Comparison of ENCODE assay signal across 9 cellular contexts in genomic region chr17:65027305-65027704, GRCh38. TPM values are rescaled to one million over a fixed set of nuclear protein-coding genes. Genes with fewer than 3 reads are reported as not detected.
DNase-seq lines count a peak whose midpoint lies in the region; ATAC-seq and TF ChIP-seq lines count a peak whose summit lies in the region.
"Had no signal": no experiment of that assay in that cellular context is flagged by ENCODE, and none has a peak within 500 bp of the region (broad histone marks: within the 10 kb centered on the region; RNA-seq: fewer than 3 reads in every experiment).

No MANE protein-coding gene starts in this region.

- H3K27ac Mint-ChIP-seq in activated B cell treated with CpG ODN at 0.5 μM for 24 hours: peak overlapping the region; percentile 89

- H3K4me3 ChIP-seq in Jurkat, Clone E6-1 (ENCODE audit: low read length): no peak overlapping the region
- H3K4me3 ChIP-seq in esophagus squamous epithelium: no peak overlapping the region
- no peak overlapping the region for H3K4me3 ChIP-seq in tibial nerve
- H3K4me3 ChIP-seq: BLaER1 had no signal

- no peak for TF ChIP-seq EP300 in tibial nerve (IDR thresholded peaks at IDR 0.05)

- intact Hi-C loops in activated B cell treated with CpG ODN at 0.5 μM for 24 hours (cut with micrococcal nuclease): loop anchor here (1.0 to 5.0 kb wide), 7 partner anchors 30 to 171 kb away; partner anchors contain the start of genes LRRC37A3 and RGS9
- intact Hi-C loops in esophagus squamous epithelium (cut with DNase I): no loop called here

- POLR2A ChIA-PET in activated B cell treated with CpG ODN at 0.5 μM for 24 hours (lab: Charles Lee): interaction anchor here (0.5 to 2.7 kb wide), 5 partner anchors 18 to 53 kb away, joined by 3 to 24 read pairs (median 9); partner anchors contain the start of gene GNA13

- H3K27me3 Mint-ChIP-seq in activated B cell treated with CpG ODN at 0.5 μM for 24 hours: no peaks in the 10 kb centered on the region

- 66 to 81% methylated on average over 2 of the region's 2 CpGs for WGBS in esophagus squamous epithelium, 2 donors
- 94 to 95% methylated on average over 2 of the region's 2 CpGs for WGBS in tibial nerve, 2 donors

- TF ChIP-seq POLR2A in esophagus squamous epithelium (IDR thresholded peaks at IDR 0.05) (no peak), tibial nerve (IDR thresholded peaks at IDR 0.05) (no peak)

- H3K4me3 Mint-ChIP-seq in activated B cell treated with CpG ODN at 0.5 μM for 24 hours: peak overlapping the region; percentile 38

- peaks cover 90% of the 10 kb centered on the region for H3K4me1 Mint-ChIP-seq in activated B cell treated with CpG ODN at 0.5 μM for 24 hours

- no peaks in the 10 kb centered on the region for H3K9me3 Mint-ChIP-seq in activated B cell treated with CpG ODN at 0.5 μM for 24 hours

- H3K27me3 ChIP-seq in esophagus squamous epithelium (no peaks in the 10 kb centered on the region), tibial nerve (no peaks in the 10 kb centered on the region)
- H3K27me3 ChIP-seq: BLaER1 had no signal

- H3K36me3 ChIP-seq in esophagus squamous epithelium (no peaks in the 10 kb centered on the region), tibial nerve (no peaks in the 10 kb centered on the region)

- ATAC-seq in activated B cell treated with CpG ODN at 0.5 μM for 24 hours (ENCODE audit: low read depth): peak; percentile 56

- H3K9me3 ChIP-seq in esophagus squamous epithelium: no peaks in the 10 kb centered on the region
- H3K9me3 ChIP-seq in tibial nerve: no peaks in the 10 kb centered on the region

- peaks cover 44% of the 10 kb centered on the region for H3K36me3 Mint-ChIP-seq in activated B cell treated with CpG ODN at 0.5 μM for 24 hours (ENCODE audit: low read depth)

- DNase-seq in NCI-H2227 (lab: John Stamatoyannopoulos, UW; ENCODE audit: unreplicated experiment): peak; percentile 10
- DNase-seq in NCI-H2227 treated with DMSO at 0.1 percent for 48 hours (lab: John Stamatoyannopoulos, UW): no peak
- DNase-seq in Jurkat, Clone E6-1 (ENCODE audit: low read depth, low spot score): peak; percentile 42
- DNase-seq in activated B cell treated with CpG ODN at 0.5 μM for 24 hours: no peak
- DNase-seq in esophagus squamous epithelium (lab: John Stamatoyannopoulos, UW): no peak
- DNase-seq in stimulated activated CD4-positive, alpha-beta T cell treated with anti-CD3 and anti-CD28 coated beads, Interleukin-2, amount 100 ng/mL, for 4 hours (ENCODE audit: low read depth): peak; percentile 35
- no peak for DNase-seq in tibial nerve (ENCODE audit: low spot score in 2 of 2)
- no peak for DNase-seq in 8988T

- H3K4me1 ChIP-seq in esophagus squamous epithelium: peaks cover 2 to 68% (median 49%) of the 10 kb centered on the region in 3 donors
- H3K4me1 ChIP-seq in tibial nerve: peaks cover 0 to 54% (median 28%) of the 10 kb centered on the region in 4 donors

- peak overlapping the region in 3 of 4 donors; percentile 31 to 51 (median 41) for H3K27ac ChIP-seq in esophagus squamous epithelium
- no peak overlapping the region for H3K27ac ChIP-seq in tibial nerve
- H3K27ac ChIP-seq: BLaER1 had no signal

- CTCF ChIA-PET in activated B cell treated with CpG ODN at 0.5 μM for 24 hours (lab: Charles Lee): interaction anchor here (0.7 kb wide), 1 partner anchor 29 kb away, joined by 3 read pairs; no protein-coding TSS in a partner anchor

- no peak for TF ChIP-seq CTCF in activated B cell treated with CpG ODN at 0.5 μM for 24 hours (IDR thresholded peaks at IDR 0.05)
- TF ChIP-seq CTCF in esophagus squamous epithelium (IDR thresholded peaks at IDR 0.05): peak in 2 of 6 experiments; percentile 18 to 55
- peak in 1 of 5 experiments; percentile 4 for TF ChIP-seq CTCF in tibial nerve (IDR thresholded peaks at IDR 0.05)

RNA-seq across cellular contexts. Expression of gene GNA13, which starts 29.2 kb away (rescaled TPM):
- 31.5 TPM for polyA plus RNA-seq in Jurkat, Clone E6-1 (2012; ENCODE audit: insufficient read depth, insufficient read length)
- total RNA-seq in activated B cell treated with CpG ODN at 0.5 μM for 24 hours: 70.8 and 75.8 TPM in 2 replicates
- total RNA-seq in esophagus squamous epithelium: 10 to 100 TPM; 21.3 to 43.1 (median 35.7) TPM
- 10 to 100 TPM; 40.2 to 57.2 (median 45.1) TPM for total RNA-seq in tibial nerve

Comparison
In these comparisons a context has a peak if more than half of its experiments do, and no peak if none do; other contexts are left out.
1. DNase-seq: peak in NCI-H2227 (single experiment), Jurkat, Clone E6-1 (single experiment) and stimulated activated CD4-positive, alpha-beta T cell treated with anti-CD3 and anti-CD28 coated beads, Interleukin-2, amount 100 ng/mL, for 4 hours (single experiment); none in NCI-H2227 treated with DMSO at 0.1 percent for 48 hours (single experiment), activated B cell treated with CpG ODN at 0.5 μM for 24 hours (single experiment), esophagus squamous epithelium (single experiment), tibial nerve (0 of 2) and 8988T (single experiment).
2. H3K27ac ChIP-seq: peak in esophagus squamous epithelium (3 of 4); none in tibial nerve (0 of 4).